Comparison of ENCODE assay signal across 1 cellular context in the genomic region with DNA sequence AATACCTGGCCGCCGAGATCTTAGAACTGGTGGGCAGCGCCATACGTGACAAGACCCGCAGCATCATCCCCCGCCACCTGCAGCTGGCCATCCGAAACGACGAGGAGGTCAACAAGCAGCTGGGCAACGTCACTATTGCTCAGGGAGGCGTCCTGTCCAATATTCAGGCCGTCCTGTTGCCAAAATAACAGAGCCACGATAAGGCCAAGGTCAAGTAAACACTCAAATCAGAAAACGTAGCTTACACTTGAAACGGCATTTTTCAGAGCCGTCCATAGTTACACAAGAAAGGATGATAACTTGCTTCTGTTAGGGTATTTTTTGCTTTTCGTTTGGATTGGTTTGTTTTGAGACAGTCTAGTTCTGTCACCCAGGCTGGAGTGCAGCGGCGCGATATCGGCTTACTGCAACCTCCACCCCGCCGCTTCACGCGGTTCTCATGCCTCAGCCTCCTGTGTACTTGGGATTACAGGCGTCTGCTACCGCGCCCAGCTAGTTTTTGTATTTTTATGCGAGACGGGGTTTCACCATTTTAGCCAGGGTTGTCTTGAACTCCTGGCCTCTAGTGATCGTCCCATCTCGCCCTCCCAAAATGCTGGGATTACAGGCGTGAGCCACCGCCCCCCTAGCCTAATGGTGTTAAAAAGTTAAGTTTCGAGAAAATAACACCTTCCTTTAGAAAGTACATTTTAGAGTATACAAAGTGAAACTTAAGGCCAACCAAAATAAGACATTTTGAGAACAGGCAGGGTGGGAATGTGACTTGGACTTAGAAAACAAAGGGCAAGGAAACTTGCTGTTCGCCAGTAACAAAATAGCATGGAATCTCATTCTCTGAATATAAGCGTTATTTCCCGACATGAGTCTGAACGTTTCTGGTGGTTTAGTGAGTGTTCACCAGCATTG.
TF ChIP-seq lines count a peak whose summit lies in the region.

No MANE protein-coding gene starts in this region.

TF ChIP-seq in HepG2, 621 proteins besides CTCF, POLR2A, EP300 and RAD21 (continued from another document and continues in another):
- TF ChIP-seq, protein P1, sequence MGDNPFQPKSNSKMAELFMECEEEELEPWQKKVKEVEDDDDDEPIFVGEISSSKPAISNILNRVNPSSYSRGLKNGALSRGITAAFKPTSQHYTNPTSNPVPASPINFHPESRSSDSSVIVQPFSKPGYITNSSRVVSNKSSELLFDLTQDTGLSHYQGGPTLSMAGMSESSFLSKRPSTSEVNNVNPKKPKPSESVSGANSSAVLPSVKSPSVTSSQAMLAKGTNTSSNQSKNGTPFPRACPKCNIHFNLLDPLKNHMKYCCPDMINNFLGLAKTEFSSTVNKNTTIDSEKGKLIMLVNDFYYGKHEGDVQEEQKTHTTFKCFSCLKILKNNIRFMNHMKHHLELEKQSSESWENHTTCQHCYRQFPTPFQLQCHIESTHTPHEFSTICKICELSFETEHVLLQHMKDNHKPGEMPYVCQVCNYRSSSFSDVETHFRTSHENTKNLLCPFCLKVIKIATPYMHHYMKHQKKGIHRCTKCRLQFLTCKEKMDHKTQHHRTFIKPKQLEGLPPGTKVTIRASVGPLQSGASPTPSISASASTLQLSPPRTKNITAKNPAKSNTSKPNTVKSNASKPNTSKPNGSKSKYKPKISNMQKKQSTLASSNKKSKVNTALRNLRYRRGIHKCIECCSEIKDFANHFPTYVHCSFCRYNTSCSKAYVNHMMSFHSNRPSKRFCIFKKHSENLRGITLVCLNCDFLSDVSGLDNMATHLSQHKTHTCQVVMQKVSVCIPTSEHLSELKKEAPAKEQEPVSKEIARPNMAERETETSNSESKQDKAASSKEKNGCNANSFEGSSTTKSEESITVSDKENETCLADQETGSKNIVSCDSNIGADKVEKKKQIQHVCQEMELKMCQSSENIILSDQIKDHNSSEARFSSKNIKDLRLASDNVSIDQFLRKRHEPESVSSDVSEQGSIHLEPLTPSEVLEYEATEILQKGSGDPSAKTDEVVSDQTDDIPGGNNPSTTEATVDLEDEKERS (CRISPR knock-in tag; IDR thresholded peaks at IDR 0.05), result peak; percentile 88
- no peak for TF ChIP-seq ZNF879 (CRISPR knock-in tag; IDR thresholded peaks at IDR 0.05)
- TF ChIP-seq MAFK (conservative IDR thresholded peaks at IDR 0.05 in 1 of 2, IDR thresholded peaks at IDR 0.05 in 1 of 2; ENCODE audit: low read length in 2 of 2), result no peak
- no peak for TF ChIP-seq NR2C2 (CRISPR knock-in tag; IDR thresholded peaks at IDR 0.05; ENCODE audit: borderline replicate concordance)
- peak; percentile 50; the same call in 1 of the 2 replicates for TF ChIP-seq TGIF2 (CRISPR knock-in tag; IDR thresholded peaks at IDR 0.05)
- TF ChIP-seq ZSCAN20 (CRISPR knock-in tag; IDR thresholded peaks at IDR 0.05; ENCODE audit: borderline replicate concordance), result 0 out of 2 replicates have a peak, but pooled peaks have one; percentile 52
- TF ChIP-seq ZNF501 (CRISPR knock-in tag; IDR thresholded peaks at IDR 0.05), result peak; percentile 98
- TF ChIP-seq, protein P2, sequence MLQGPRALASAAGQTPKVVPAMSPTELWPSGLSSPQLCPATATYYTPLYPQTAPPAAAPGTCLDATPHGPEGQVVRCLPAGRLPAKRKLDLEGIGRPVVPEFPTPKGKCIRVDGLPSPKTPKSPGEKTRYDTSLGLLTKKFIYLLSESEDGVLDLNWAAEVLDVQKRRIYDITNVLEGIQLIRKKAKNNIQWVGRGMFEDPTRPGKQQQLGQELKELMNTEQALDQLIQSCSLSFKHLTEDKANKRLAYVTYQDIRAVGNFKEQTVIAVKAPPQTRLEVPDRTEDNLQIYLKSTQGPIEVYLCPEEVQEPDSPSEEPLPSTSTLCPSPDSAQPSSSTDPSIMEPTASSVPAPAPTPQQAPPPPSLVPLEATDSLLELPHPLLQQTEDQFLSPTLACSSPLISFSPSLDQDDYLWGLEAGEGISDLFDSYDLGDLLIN (CRISPR knock-in tag; IDR thresholded peaks at IDR 0.05; ENCODE audit: borderline replicate concordance), result 0 out of 2 replicates have a peak, but pooled peaks have one; percentile 15
- TF ChIP-seq, protein P3, sequence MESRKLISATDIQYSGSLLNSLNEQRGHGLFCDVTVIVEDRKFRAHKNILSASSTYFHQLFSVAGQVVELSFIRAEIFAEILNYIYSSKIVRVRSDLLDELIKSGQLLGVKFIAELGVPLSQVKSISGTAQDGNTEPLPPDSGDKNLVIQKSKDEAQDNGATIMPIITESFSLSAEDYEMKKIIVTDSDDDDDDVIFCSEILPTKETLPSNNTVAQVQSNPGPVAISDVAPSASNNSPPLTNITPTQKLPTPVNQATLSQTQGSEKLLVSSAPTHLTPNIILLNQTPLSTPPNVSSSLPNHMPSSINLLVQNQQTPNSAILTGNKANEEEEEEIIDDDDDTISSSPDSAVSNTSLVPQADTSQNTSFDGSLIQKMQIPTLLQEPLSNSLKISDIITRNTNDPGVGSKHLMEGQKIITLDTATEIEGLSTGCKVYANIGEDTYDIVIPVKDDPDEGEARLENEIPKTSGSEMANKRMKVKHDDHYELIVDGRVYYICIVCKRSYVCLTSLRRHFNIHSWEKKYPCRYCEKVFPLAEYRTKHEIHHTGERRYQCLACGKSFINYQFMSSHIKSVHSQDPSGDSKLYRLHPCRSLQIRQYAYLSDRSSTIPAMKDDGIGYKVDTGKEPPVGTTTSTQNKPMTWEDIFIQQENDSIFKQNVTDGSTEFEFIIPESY (CRISPR knock-in tag; IDR thresholded peaks at IDR 0.05), result no peak
- TF ChIP-seq, protein P4, sequence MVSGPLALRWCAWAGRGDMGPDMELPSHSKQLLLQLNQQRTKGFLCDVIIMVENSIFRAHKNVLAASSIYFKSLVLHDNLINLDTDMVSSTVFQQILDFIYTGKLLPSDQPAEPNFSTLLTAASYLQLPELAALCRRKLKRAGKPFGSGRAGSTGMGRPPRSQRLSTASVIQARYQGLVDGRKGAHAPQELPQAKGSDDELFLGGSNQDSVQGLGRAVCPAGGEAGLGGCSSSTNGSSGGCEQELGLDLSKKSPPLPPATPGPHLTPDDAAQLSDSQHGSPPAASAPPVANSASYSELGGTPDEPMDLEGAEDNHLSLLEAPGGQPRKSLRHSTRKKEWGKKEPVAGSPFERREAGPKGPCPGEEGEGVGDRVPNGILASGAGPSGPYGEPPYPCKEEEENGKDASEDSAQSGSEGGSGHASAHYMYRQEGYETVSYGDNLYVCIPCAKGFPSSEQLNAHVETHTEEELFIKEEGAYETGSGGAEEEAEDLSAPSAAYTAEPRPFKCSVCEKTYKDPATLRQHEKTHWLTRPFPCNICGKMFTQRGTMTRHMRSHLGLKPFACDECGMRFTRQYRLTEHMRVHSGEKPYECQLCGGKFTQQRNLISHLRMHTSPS (CRISPR knock-in tag; IDR thresholded peaks at IDR 0.05; ENCODE audit: low read depth), result no peak
- 0 out of 2 replicates have a peak, but pooled peaks have one; percentile 38 for TF ChIP-seq MEIS2 (CRISPR knock-in tag; IDR thresholded peaks at IDR 0.05)
- TF ChIP-seq ZNF670 (CRISPR knock-in tag; IDR thresholded peaks at IDR 0.05; ENCODE audit: borderline replicate concordance), result peak; percentile 65; the same call in 1 of the 2 replicates
- TF ChIP-seq YEATS4 (CRISPR knock-in tag; IDR thresholded peaks at IDR 0.05; ENCODE audit: borderline replicate concordance), result peak; percentile 69
- peak; percentile 35; the same call in 1 of the 2 replicates for TF ChIP-seq ZBTB21 (CRISPR knock-in tag; IDR thresholded peaks at IDR 0.05)
- TF ChIP-seq KLF9 (CRISPR knock-in tag; IDR thresholded peaks at IDR 0.05; ENCODE audit: low read depth), result 0 out of 2 replicates have a peak, but pooled peaks have one; percentile 11
- 0 out of 2 replicates have a peak, but pooled peaks have one; percentile 22 for TF ChIP-seq HOXD1 (CRISPR knock-in tag; IDR thresholded peaks at IDR 0.05)
- TF ChIP-seq, protein P5, sequence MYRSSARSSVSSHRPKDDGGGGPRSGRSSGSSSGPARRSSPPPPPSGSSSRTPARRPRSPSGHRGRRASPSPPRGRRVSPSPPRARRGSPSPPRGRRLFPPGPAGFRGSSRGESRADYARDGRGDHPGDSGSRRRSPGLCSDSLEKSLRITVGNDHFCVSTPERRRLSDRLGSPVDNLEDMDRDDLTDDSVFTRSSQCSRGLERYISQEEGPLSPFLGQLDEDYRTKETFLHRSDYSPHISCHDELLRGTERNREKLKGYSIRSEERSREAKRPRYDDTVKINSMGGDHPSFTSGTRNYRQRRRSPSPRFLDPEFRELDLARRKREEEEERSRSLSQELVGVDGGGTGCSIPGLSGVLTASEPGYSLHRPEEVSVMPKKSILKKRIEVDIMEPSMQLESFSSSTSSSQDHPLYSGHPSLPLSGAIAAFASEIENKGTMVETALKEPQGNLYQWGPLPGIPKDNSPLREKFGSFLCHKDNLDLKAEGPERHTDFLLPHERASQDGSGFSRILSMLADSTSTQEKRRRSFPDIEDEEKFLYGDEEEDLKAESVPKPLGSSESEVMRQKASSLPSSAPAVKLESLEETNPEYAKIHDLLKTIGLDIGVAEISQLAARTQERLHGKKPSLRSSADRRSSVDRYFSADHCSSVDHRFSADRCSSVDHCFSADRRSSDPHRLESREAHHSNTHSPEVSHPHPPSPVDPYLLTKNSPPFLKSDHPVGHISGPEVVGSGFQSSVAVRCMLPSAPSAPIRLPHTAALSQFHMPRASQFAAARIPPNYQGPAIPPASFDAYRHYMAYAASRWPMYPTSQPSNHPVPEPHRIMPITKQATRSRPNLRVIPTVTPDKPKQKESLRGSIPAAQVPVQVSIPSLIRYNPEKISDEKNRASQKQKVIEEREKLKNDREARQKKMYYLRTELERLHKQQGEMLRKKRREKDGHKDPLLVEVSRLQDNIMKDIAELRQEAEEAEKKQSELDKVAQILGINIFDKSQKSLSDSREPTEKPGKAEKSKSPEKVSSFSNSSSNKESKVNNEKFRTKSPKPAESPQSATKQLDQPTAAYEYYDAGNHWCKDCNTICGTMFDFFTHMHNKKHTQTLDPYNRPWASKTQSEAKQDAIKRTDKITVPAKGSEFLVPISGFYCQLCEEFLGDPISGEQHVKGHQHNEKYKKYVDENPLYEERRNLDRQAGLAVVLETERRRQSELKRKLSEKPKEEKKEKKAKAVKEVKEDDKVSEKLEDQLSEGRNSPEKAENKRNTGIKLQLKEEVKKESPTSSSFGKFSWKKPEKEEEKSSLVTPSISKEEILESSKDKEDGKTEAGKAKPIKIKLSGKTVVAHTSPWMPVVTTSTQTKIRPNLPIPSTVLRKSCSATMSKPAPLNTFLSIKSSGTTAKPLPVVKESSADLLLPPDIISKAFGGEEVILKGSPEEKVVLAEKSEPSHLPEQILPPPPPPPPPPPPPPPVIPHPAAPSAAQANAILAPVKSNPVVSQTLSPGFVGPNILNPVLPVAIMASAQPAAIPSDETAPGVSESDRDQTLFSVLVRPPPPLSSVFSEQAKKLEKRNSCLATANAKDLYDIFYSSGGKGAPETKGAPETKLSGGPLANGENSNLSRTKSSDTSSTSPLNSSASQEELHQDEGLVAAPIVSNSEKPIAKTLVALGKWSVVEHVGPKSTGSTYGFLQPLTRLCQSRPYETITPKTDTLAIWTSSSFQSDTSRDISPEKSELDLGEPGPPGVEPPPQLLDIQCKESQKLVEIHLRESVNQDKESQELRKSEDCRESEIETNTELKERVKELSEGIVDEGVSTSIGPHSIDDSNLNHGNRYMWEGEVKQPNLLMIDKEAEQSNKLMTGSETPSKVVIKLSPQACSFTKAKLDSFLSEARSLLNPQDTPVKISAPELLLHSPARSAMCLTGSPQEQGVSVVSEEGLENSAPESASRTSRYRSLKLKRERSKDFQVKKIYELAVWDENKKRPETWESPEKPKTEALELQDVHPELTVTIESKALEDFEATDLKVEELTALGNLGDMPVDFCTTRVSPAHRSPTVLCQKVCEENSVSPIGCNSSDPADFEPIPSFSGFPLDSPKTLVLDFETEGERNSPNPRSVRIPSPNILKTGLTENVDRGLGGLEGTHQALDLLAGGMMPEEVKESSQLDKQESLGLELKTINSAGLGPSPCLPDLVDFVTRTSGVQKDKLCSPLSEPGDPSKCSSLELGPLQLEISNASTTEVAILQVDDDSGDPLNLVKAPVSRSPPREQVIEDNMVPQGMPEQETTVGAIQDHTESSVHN (CRISPR knock-in tag; IDR thresholded peaks at IDR 0.05), result no peak
- 0 out of 2 replicates have a peak, but pooled peaks have one; percentile 69 for TF ChIP-seq SIN3A (IDR thresholded peaks at IDR 0.05; ENCODE audit: borderline replicate concordance, low read depth, low read length)
- 0 out of 2 replicates have a peak, but pooled peaks have one; percentile 62 for TF ChIP-seq NCOA1 (CRISPR knock-in tag; IDR thresholded peaks at IDR 0.05)
- TF ChIP-seq KLF15 (CRISPR knock-in tag; IDR thresholded peaks at IDR 0.05; ENCODE audit: borderline replicate concordance), result 0 out of 2 replicates have a peak, but pooled peaks have one; percentile 56
- 0 out of 2 replicates have a peak, but pooled peaks have one; percentile 28 for TF ChIP-seq SMYD3 (CRISPR knock-in tag; IDR thresholded peaks at IDR 0.05)
- peak; percentile 44; the same call in 1 of the 2 replicates for TF ChIP-seq FOXO1 (CRISPR knock-in tag; IDR thresholded peaks at IDR 0.05)
- TF ChIP-seq, protein P6, sequence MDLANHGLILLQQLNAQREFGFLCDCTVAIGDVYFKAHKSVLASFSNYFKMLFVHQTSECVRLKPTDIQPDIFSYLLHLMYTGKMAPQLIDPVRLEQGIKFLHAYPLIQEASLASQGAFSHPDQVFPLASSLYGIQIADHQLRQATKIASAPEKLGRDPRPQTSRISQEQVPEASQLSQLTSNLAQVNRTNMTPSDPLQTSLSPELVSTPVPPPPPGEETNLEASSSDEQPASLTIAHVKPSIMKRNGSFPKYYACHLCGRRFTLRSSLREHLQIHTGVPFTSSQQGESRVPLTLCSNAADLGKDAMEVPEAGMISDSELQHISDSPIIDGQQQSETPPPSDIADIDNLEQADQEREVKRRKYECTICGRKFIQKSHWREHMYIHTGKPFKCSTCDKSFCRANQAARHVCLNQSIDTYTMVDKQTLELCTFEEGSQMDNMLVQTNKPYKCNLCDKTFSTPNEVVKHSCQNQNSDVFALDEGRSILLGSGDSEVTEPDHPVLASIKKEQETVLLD (CRISPR knock-in tag; IDR thresholded peaks at IDR 0.05; ENCODE audit: low read depth), result no peak
- peak; percentile 55; the same call in 1 of the 2 replicates for TF ChIP-seq PAF1 (CRISPR knock-in tag; IDR thresholded peaks at IDR 0.05)
- TF ChIP-seq KDM3A (CRISPR knock-in tag; IDR thresholded peaks at IDR 0.05; ENCODE audit: low read depth), result 0 out of 2 replicates have a peak, but pooled peaks have one; percentile 43
- TF ChIP-seq SMAD3 (CRISPR knock-in tag; IDR thresholded peaks at IDR 0.05), result peak; percentile 51
- TF ChIP-seq ZNF629 (CRISPR knock-in tag; conservative IDR thresholded peaks at IDR 0.05), result 0 out of 2 replicates have a peak, but pooled peaks have one; percentile 11
- TF ChIP-seq, protein P7, sequence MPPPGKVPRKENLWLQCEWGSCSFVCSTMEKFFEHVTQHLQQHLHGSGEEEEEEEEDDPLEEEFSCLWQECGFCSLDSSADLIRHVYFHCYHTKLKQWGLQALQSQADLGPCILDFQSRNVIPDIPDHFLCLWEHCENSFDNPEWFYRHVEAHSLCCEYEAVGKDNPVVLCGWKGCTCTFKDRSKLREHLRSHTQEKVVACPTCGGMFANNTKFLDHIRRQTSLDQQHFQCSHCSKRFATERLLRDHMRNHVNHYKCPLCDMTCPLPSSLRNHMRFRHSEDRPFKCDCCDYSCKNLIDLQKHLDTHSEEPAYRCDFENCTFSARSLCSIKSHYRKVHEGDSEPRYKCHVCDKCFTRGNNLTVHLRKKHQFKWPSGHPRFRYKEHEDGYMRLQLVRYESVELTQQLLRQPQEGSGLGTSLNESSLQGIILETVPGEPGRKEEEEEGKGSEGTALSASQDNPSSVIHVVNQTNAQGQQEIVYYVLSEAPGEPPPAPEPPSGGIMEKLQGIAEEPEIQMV (CRISPR knock-in tag; IDR thresholded peaks at IDR 0.05; ENCODE audit: low read depth), result peak; percentile 26; the same call in 1 of the 2 replicates
- TF ChIP-seq ZMYM3 (CRISPR knock-in tag; IDR thresholded peaks at IDR 0.05), result 0 out of 2 replicates have a peak, but pooled peaks have one; percentile 48
- peak; percentile 43; the same call in 1 of the 2 replicates for TF ChIP-seq ZNF878 (CRISPR knock-in tag; IDR thresholded peaks at IDR 0.05)
- TF ChIP-seq CBX1 (IDR thresholded peaks at IDR 0.05; ENCODE audit: low read depth), result peak; percentile 13
- no peak for TF ChIP-seq DR1 (CRISPR knock-in tag; IDR thresholded peaks at IDR 0.05)
- peak; percentile 50 for TF ChIP-seq HDAC1 (CRISPR knock-in tag; IDR thresholded peaks at IDR 0.05)
- no peak; the same call in 1 of the 2 replicates for TF ChIP-seq MXD4 (CRISPR knock-in tag; IDR thresholded peaks at IDR 0.05)
